Comparison of ENCODE assay signal across 11 cellular contexts in genomic region chr11:128428876-128429416, GRCh38.
"Had no signal": no experiment of that assay in that cellular context is flagged by ENCODE, and none has a peak within 500 bp of the region (broad histone marks: within the 10 kb centered on the region; RNA-seq: fewer than 3 reads in every experiment).

No MANE protein-coding gene starts in this region.

- H3K27me3 ChIP-seq: ascending aorta, esophagus muscularis mucosa, suprapubic skin had no signal

- H3K9me3 ChIP-seq: ascending aorta, esophagus muscularis mucosa, suprapubic skin had no signal

- H3K27ac Mint-ChIP-seq: mesothelial cell of epicardium, progenitor cell of endocrine pancreas had no signal

- DNase-seq: activated CD4-positive, alpha-beta T cell treated with anti-CD3 and anti-CD28 coated beads, Interleukin-2, amount 50 U/mL, for 4 hours; activated T-cell treated with anti-CD3 and anti-CD28 coated beads, Interleukin-2, amount 50 U/mL, for 48 hours; foreskin melanocyte; right cardiac atrium had no signal

- ATAC-seq: activated CD4-positive, CD25-positive, alpha-beta regulatory T cell treated with anti-CD3 and anti-CD28 coated beads, Interleukin-2, amount 50 U/mL, for 24 hours; stimulated activated effector memory CD8-positive, alpha-beta T cell treated with anti-CD3 and anti-CD28 coated beads, Interleukin-12 subunit alpha, Interleukin-12 subunit beta, amount 100 ng/mL, for 72 hours had no signal

- H3K4me3 ChIP-seq: ascending aorta, esophagus muscularis mucosa, suprapubic skin had no signal

- H3K36me3 ChIP-seq: ascending aorta, esophagus muscularis mucosa, suprapubic skin had no signal

- H3K9me3 Mint-ChIP-seq: mesothelial cell of epicardium; stimulated activated effector memory CD8-positive, alpha-beta T cell treated with anti-CD3 and anti-CD28 coated beads, Interleukin-12 subunit alpha, Interleukin-12 subunit beta, amount 100 ng/mL, for 72 hours had no signal

- H3K27ac ChIP-seq: ascending aorta, esophagus muscularis mucosa, suprapubic skin had no signal

- H3K36me3 Mint-ChIP-seq: mesothelial cell of epicardium; stimulated activated effector memory CD8-positive, alpha-beta T cell treated with anti-CD3 and anti-CD28 coated beads, Interleukin-12 subunit alpha, Interleukin-12 subunit beta, amount 100 ng/mL, for 72 hours had no signal

- H3K4me3 Mint-ChIP-seq: mesothelial cell of epicardium; stimulated activated effector memory CD8-positive, alpha-beta T cell treated with anti-CD3 and anti-CD28 coated beads, Interleukin-12 subunit alpha, Interleukin-12 subunit beta, amount 100 ng/mL, for 72 hours had no signal
